Comparison of ENCODE assay signal across 8 cellular contexts in genomic region chr13:19782727-19783682, GRCh38. TPM values are rescaled to one million over a fixed set of nuclear protein-coding genes. Genes with fewer than 3 reads are reported as not detected.
DNase-seq lines count a peak whose midpoint lies in the region; ATAC-seq and TF ChIP-seq lines count a peak whose summit lies in the region.
"Not testable (repeated sequence)": the region's sequence is repeated elsewhere in the genome, so short reads cannot be mapped to it uniquely, and the experiment has no call there.

TSS of gene PSPC1 (minus strand) at chr13:19782945. CDS start at chr13:19782757, 188 bp downstream.

- CTCF ChIA-PET in BJ (lab: Yijun Ruan, JAX): interaction anchor here (0.9 to 1.0 kb wide), 2 partner anchors 12 to 80 kb away, joined by 3 read pairs; partner anchors contain the start of gene ZMYM5

- TF ChIP-seq CTCF in BJ (IDR thresholded peaks at IDR 0.05; ENCODE audit: insufficient read depth, low read depth, low read length): not testable (repeated sequence)

- DNase-seq in BJ (ENCODE audit: low read depth): peak; percentile 76
- DNase-seq in NCI-H748 (lab: John Stamatoyannopoulos, UW; ENCODE audit: unreplicated experiment): peak; percentile 99
- peak; percentile 95 for DNase-seq in activated CD4-positive, alpha-beta T cell treated with anti-CD3 and anti-CD28 coated beads, Interleukin-2, amount 50 U/mL, for 1 hour
- peak; percentile 8 for DNase-seq in cortex of kidney (lab: John Stamatoyannopoulos, UW)
- DNase-seq in left colon: peak; percentile 93 to 94
- DNase-seq in stimulated activated CD4-positive, alpha-beta T cell treated with anti-CD3 and anti-CD28 coated beads, Interleukin-1b, Interleukin-23, amount 100 ng/mL, for 48 hours: peak; percentile 95

- intact Hi-C loops in left colon (cut with DNase I, micrococcal nuclease): loop anchor here in 1 of 2 donors (5.0 kb wide), 1 partner anchor 79 kb away; the partner anchor contains the start of gene ZMYM5

- POLR2A ChIA-PET in BJ (lab: Charles Lee): not testable (repeated sequence)

- not testable (repeated sequence) for H3K36me3 ChIP-seq in BJ (ENCODE audit: control insufficient read depth, insufficient read depth, low read length)

- H3K27me3 ChIP-seq in BJ (ENCODE audit: control insufficient read depth, insufficient read depth, low read length): not testable (repeated sequence)

- peak; percentile 78 for ATAC-seq in GM19328 (IDR thresholded peaks at IDR 0.05; ENCODE audit: unreplicated experiment)
- ATAC-seq in HG03520 (IDR thresholded peaks at IDR 0.05; ENCODE audit: unreplicated experiment): peak; percentile 83
- peak; percentile 95 for ATAC-seq in left colon

- H3K4me3 ChIP-seq in BJ (ENCODE audit: low read depth, low read length): peak within 1 kb of the TSS; percentile 68

RNA-seq across cellular contexts. Expression of gene PSPC1, which starts in this region (rescaled TPM):
- polyA plus RNA-seq in BJ (2011; rRNA removed): 27.9 and 28.8 TPM in 2 replicates
- polyA minus RNA-seq in BJ (2011; rRNA and poly(A)+ RNA removed): 23.0 and 33.6 TPM in 2 replicates
- total RNA-seq in left colon: 10 to 100 TPM; 43.0 to 48.6 TPM

Comparison
In these comparisons a context has a peak if more than half of its experiments do, and no peak if none do; other contexts are left out.
1. Peak in every context shown above with its lines: DNase-seq, ATAC-seq and H3K4me3 ChIP-seq.
2. DNase-seq: peak in every context shown above with its lines; median percentile 99 in NCI-H748; 95 in activated CD4-positive, alpha-beta T cell treated with anti-CD3 and anti-CD28 coated beads, Interleukin-2, amount 50 U/mL, for 1 hour; 95 in stimulated activated CD4-positive, alpha-beta T cell treated with anti-CD3 and anti-CD28 coated beads, Interleukin-1b, Interleukin-23, amount 100 ng/mL, for 48 hours; 94 in left colon; 76 in BJ; 8 in cortex of kidney.